In the genomic region with DNA sequence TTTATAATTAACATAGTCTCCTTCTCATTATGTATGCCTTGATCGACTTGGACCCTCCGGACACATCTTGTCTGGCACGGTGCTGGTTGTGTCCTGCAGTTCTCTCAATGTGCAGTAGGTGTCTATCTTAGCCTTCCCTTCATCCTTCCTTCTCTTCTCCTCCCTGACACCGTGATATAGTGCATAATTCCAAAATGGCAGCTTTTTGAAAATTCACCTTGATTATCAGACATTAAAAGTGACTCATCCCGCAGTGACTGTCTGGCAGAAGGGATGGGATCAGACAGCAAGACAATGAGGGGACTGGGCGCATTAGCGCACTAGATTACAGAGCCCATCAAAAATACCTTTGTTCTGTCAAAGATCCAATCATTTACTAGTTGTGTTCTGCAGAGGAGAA, we compare ENCODE assay signal across 8 cellular contexts.
A peak's percentile ranks its signal among the peaks of the same experiment; 100 is the strongest.
DNase-seq lines count a peak whose midpoint lies in the region; ATAC-seq lines count a peak whose summit lies in the region.

No MANE protein-coding gene starts in this region.

- DNase-seq in ELF-1 (ENCODE audit: low read depth, low spot score) (peak; percentile 27), HK-2 (ENCODE audit: unreplicated experiment) (peak; percentile 22), RKO (ENCODE audit: low spot score) (peak; percentile 50), fibroblast of gingiva (ENCODE audit: low read depth) (peak; percentile 42), occipital lobe (lab: John Stamatoyannopoulos, UW) (peak; percentile 6), cortex of kidney (lab: John Stamatoyannopoulos, UW) (no peak), MV-4-11 (lab: John Stamatoyannopoulos, UW) (no peak)

- ATAC-seq in HG03095 (IDR thresholded peaks at IDR 0.05; ENCODE audit: unreplicated experiment), result no peak

Comparison
In these comparisons a context has a peak if more than half of its experiments do, and no peak if none do; other contexts are left out.
1. DNase-seq: peak in ELF-1 (single experiment), HK-2 (single experiment), RKO (single experiment), fibroblast of gingiva (single experiment) and occipital lobe (single experiment); none in cortex of kidney (single experiment) and MV-4-11 (single experiment).